8 cellular contexts compared by ENCODE assay signal in genomic region chr6:26199057-26199772, GRCh38.
DNase-seq lines count a peak whose midpoint lies in the region; ATAC-seq and TF ChIP-seq lines count a peak whose summit lies in the region.

No MANE protein-coding gene starts in this region.

- TF ChIP-seq CTCF in epithelial cell of esophagus (IDR thresholded peaks at IDR 0.05; ENCODE audit: insufficient read depth, low read depth, low read length, missing control alignments): no peak

- H3K4me3 ChIP-seq in epithelial cell of esophagus (ENCODE audit: low read length): peak overlapping the region; percentile 82

- DNase-seq in DMS 273 treated with DMSO at 0.1 percent for 48 hours (lab: John Stamatoyannopoulos, UW) (peak; percentile 96), HT-29 (ENCODE audit: low spot score) (peak; percentile 96), NOMO-1 (lab: John Stamatoyannopoulos, UW; ENCODE audit: unreplicated experiment in 2 of 2) (peak; percentile 74 to 95), activated T-cell treated with anti-CD3 and anti-CD28 coated beads for 48 hours (ENCODE audit: low read depth) (peak; percentile 67), epithelial cell of esophagus (ENCODE audit: low read depth) (peak; percentile 96), midbrain (lab: John Stamatoyannopoulos, UW) (peak; percentile 91)
- peak; percentile 49 for DNase-seq in stimulated activated naive CD4-positive, alpha-beta T cell treated with Interleukin-2 at 50 U/mL for 16 hours (lab: John Stamatoyannopoulos, UW)

- ATAC-seq in GM21390 (IDR thresholded peaks at IDR 0.05; ENCODE audit: unreplicated experiment): peak; percentile 53

Comparison
In these comparisons a context has a peak if more than half of its experiments do, and no peak if none do; other contexts are left out.
1. Peak in every context shown above with its lines: DNase-seq, ATAC-seq and H3K4me3 ChIP-seq.